In the genomic region with DNA sequence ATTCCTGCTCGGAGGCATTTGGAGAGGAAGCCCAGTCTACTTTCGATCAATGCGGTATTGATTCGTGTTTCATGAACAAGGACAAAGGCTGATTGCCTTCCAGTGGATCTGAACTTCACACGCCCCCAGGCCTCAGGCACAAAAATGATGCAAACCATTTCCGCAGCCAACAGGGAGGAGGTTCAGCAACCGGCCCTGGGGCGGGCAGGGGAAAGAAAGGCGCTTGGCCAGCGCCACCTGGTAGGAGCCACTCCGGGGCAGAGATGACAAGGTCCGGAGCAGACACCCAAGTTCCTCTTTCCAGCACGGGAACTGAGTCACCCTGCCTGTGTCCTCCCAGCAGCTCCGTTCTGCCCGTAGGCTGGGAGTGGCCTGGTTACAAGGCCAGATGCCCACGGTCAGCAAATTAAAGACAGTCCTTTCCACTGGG, we compare ENCODE assay signal across 8 cellular contexts.
DNase-seq lines count a peak whose midpoint lies in the region; ATAC-seq and TF ChIP-seq lines count a peak whose summit lies in the region.

No MANE protein-coding gene starts in this region.

- ATAC-seq in HG03095 (IDR thresholded peaks at IDR 0.05; ENCODE audit: unreplicated experiment) (peak; percentile 74), GM18511 (IDR thresholded peaks at IDR 0.05; ENCODE audit: unreplicated experiment) (no peak)

- DNase-seq in 8988T = peak; percentile 65
- DNase-seq in adipocyte (ENCODE audit: low read depth) = peak; percentile 84
- DNase-seq in inferior parietal cortex (ENCODE audit: extremely low spot score) = peak; percentile 39
- peak in 36 of 49 donors; percentile 21 to 85 (median 52) for DNase-seq in substantia nigra (lab: John Stamatoyannopoulos, UW)
- no peak for DNase-seq in WERI-Rb-1
- no peak for DNase-seq in stimulated activated CD4-positive, alpha-beta T cell treated with anti-CD3 and anti-CD28 coated beads, Interleukin-12 subunit alpha, Interleukin-12 subunit beta, amount 100 ng/mL, for 4 hours

- peaks cover 12% of the 10 kb centered on the region for H3K4me1 ChIP-seq in adipocyte (ENCODE audit: control insufficient read depth, insufficient read depth, low read length)

- peaks cover 7% of the 10 kb centered on the region for H3K9me3 ChIP-seq in adipocyte (ENCODE audit: control insufficient read depth, low read length)
- H3K9me3 ChIP-seq in WERI-Rb-1 (ENCODE audit: severe bottlenecking) = peaks cover 6% of the 10 kb centered on the region

- H3K4me3 ChIP-seq in adipocyte (ENCODE audit: low read length) = peak overlapping the region; percentile 21
- no peak overlapping the region for H3K4me3 ChIP-seq in WERI-Rb-1 (ENCODE audit: low read depth, low read length)

- H3K27me3 ChIP-seq in adipocyte (replicated peaks; ENCODE audit: control insufficient read depth, insufficient read depth, low read length) (no peaks in the 10 kb centered on the region), WERI-Rb-1 (ENCODE audit: insufficient read depth, low read depth, severe bottlenecking) (no peaks in the 10 kb centered on the region)

- H3K36me3 ChIP-seq in adipocyte (ENCODE audit: control insufficient read depth, insufficient read depth, low read length, severe bottlenecking) (no peaks in the 10 kb centered on the region), WERI-Rb-1 (no peaks in the 10 kb centered on the region)

- no peak for TF ChIP-seq CTCF in WERI-Rb-1 (IDR thresholded peaks at IDR 0.05; ENCODE audit: low read depth, low read length)

- peak overlapping the region; percentile 80 for H3K27ac ChIP-seq in substantia nigra (ENCODE audit: low read depth, low read length, poor library complexity, severe bottlenecking)
- H3K27ac ChIP-seq in WERI-Rb-1 = no peak overlapping the region

- peak overlapping the region; percentile 9 for H3K9ac ChIP-seq in adipocyte (ENCODE audit: low read length)

Comparison
In these comparisons a context has a peak if more than half of its experiments do, and no peak if none do; other contexts are left out.
1. DNase-seq: peak in 8988T (single experiment), adipocyte (single experiment), inferior parietal cortex (single experiment) and substantia nigra (36 of 49); none in WERI-Rb-1 (single experiment) and stimulated activated CD4-positive, alpha-beta T cell treated with anti-CD3 and anti-CD28 coated beads, Interleukin-12 subunit alpha, Interleukin-12 subunit beta, amount 100 ng/mL, for 4 hours (single experiment).